Comparison of ENCODE assay signal across 22 cellular contexts in genomic region chr5:151414536-151414935, GRCh38. TPM values are rescaled to one million over a fixed set of nuclear protein-coding genes. Genes with fewer than 3 reads are reported as not detected.
DNase-seq lines count a peak whose midpoint lies in the region; TF ChIP-seq lines count a peak whose summit lies in the region.
"Had no signal": no experiment of that assay in that cellular context is flagged by ENCODE, and none has a peak within 500 bp of the region (broad histone marks: within the 10 kb centered on the region; RNA-seq: fewer than 3 reads in every experiment).

No MANE protein-coding gene starts in this region.

- H3K4me3 ChIP-seq in LNCaP clone FGC (ENCODE audit: low read depth, low read length) (no peak overlapping the region), prostate gland (no peak overlapping the region)
- H3K4me3 ChIP-seq: A549; BLaER1 treated with 17β-estradiol and CSF1 and Interleukin-3, amounts not matched to agents 10 nM and 100 nM; GM12878; GM23248 had no signal

- H3K27me3 ChIP-seq in prostate gland (replicated peaks; ENCODE audit: insufficient read depth) = no peaks in the 10 kb centered on the region
- H3K27me3 ChIP-seq: BE2C; BLaER1 treated with 17β-estradiol and CSF1 and Interleukin-3, amounts not matched to agents 10 nM and 100 nM had no signal

- H3K4me1 ChIP-seq in prostate gland (replicated peaks) = no peaks in the 10 kb centered on the region
- H3K4me1 ChIP-seq: A549; BE2C; BLaER1 treated with 17β-estradiol and CSF1 and Interleukin-3, amounts not matched to agents 10 nM and 100 nM had no signal

- TF ChIP-seq POLR2A in prostate gland (IDR thresholded peaks at IDR 0.05) = no peak

- DNase-seq in LNCaP clone FGC (ENCODE audit: low read depth) (peak; percentile 87), cerebellar nuclear complex (lab: John Stamatoyannopoulos, UW) (peak; percentile 71 to 94), prostate gland (ENCODE audit: low spot score) (peak; percentile 8), NCI-H82 (lab: John Stamatoyannopoulos, UW) (no peak), NCI-H1417 (lab: John Stamatoyannopoulos, UW) (no peak)
- DNase-seq in central memory CD4-positive, alpha-beta T cell = no peak
- DNase-seq: 8988T; ACHN; AML-193; BE2C; Caco-2; CD4-positive, alpha-beta memory T cell; DMS153; DND-41; GDM1; GM23248; H7; HCEC 1CT had no signal

- WGBS in prostate gland = 39% methylated on average over 3 of the region's 3 CpGs

- no peaks in the 10 kb centered on the region for H3K36me3 ChIP-seq in prostate gland
- H3K36me3 ChIP-seq: BE2C had no signal

- peak overlapping the region; percentile 76 for H3K27ac ChIP-seq in C4-2B
- no peak overlapping the region for H3K27ac ChIP-seq in prostate gland
- H3K27ac ChIP-seq: A549; BLaER1 treated with 17β-estradiol and CSF1 and Interleukin-3, amounts not matched to agents 10 nM and 100 nM; GM23248 had no signal

- H3K9me3 ChIP-seq in prostate gland = no peaks in the 10 kb centered on the region
- H3K9me3 ChIP-seq: BE2C had no signal

- intact Hi-C loops in prostate gland (cut with DNase I) = no loop called here

- TF ChIP-seq CTCF in C4-2B (conservative IDR thresholded peaks at IDR 0.05) = no peak
- no peak for TF ChIP-seq CTCF in LNCaP clone FGC (IDR thresholded peaks at IDR 0.05; ENCODE audit: control insufficient read depth, extremely low read depth, insufficient read depth)
- TF ChIP-seq CTCF in prostate gland (IDR thresholded peaks at IDR 0.05) = no peak

RNA-seq across cellular contexts. Expression of gene SLC36A1, which starts 32.9 kb away (rescaled TPM):
- total RNA-seq in prostate gland = 10 to 100 TPM in 1 of 2 donors, 1 to 10 TPM in 1; 7.7 to 37.7 TPM

Comparison
In these comparisons a context has a peak if more than half of its experiments do, and no peak if none do; other contexts are left out.
1. DNase-seq: peak in LNCaP clone FGC (single experiment), cerebellar nuclear complex (2 of 2) and prostate gland (single experiment); none in NCI-H82 (single experiment), central memory CD4-positive, alpha-beta T cell (single experiment) and NCI-H1417 (0 of 3).